In the genomic region with DNA sequence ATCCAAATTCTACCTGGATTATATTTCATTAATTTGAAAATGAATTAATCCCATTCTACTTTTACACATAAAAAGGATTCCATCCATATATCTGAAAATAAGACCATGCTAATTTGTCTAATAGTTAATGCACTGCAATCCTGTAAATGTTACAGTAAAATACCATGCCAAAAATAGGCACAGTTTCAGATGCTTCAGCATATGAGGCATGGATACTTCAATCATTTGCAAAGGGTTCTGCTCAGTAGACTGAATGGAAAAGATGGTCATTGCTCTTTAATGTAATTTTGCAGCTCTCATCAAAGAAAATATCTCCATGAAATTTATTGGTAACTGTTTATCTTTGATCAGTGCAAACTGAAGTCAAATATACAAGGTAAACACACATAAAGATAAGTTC, we compare ENCODE assay signal across 18 cellular contexts.
A peak's percentile ranks its signal among the peaks of the same experiment; 100 is the strongest.
DNase-seq lines count a peak whose midpoint lies in the region; ATAC-seq and TF ChIP-seq lines count a peak whose summit lies in the region.
"Had no signal": no experiment of that assay in that cellular context is flagged by ENCODE, and none has a peak within 500 bp of the region (broad histone marks: within the 10 kb centered on the region; RNA-seq: fewer than 3 reads in every experiment).

No MANE protein-coding gene starts in this region.

- H4K20me1 ChIP-seq in IMR-90 (ENCODE audit: insufficient read depth, low read length) = no peaks in the 10 kb centered on the region
- H4K20me1 ChIP-seq: BLaER1 had no signal

- DNase-seq in EH (ENCODE audit: low read depth) (peak; percentile 65), IMR-90 (no peak), fibroblast of peridontal ligament (ENCODE audit: extremely low read depth) (peak; percentile 45), GM03348 (ENCODE audit: low spot score) (no peak), COR-L47 (lab: John Stamatoyannopoulos, UW) (no peak)
- DNase-seq: Calu3; CD4-positive, alpha-beta memory T cell; DMS 273 treated with DMSO at 0.1 percent for 48 hours; DMS53; DND-41; GDM1; HCEC 1CT had no signal

- no peak overlapping the region; a peak in 1 of 4 replicates for H4K8ac ChIP-seq in IMR-90 (ENCODE audit: low read depth in 2 of 2, low read length in 2 of 2)

- TF ChIP-seq RAD21 in IMR-90 (IDR thresholded peaks at IDR 0.05; ENCODE audit: low read length) = no peak

- peak overlapping the region; percentile 3; the same call in 1 of the 2 replicates for H2BK20ac ChIP-seq in IMR-90 (ENCODE audit: low read depth, low read length)

- no peak overlapping the region for H3K9ac ChIP-seq in IMR-90 (ENCODE audit: low read depth, low read length)
- H3K9ac ChIP-seq: BLaER1, KMS-11 had no signal

- no peak overlapping the region for H3K18ac ChIP-seq in IMR-90 (ENCODE audit: low read depth, low read length)

- BruUV-seq in IMR-90 (replicated peaks; lab: Mats Ljungman, UMichigan) = no TSS peak

- POLR2A ChIA-PET in IMR-90 (lab: Charles Lee; ENCODE audit: unreplicated experiment) = no interaction called here

- H2AK9ac ChIP-seq in IMR-90 (replicated peaks; ENCODE audit: low read depth, low read length, poor library complexity) = no peak overlapping the region

- no peak overlapping the region; the same call in 1 of the 2 replicates for H4K5ac ChIP-seq in IMR-90 (ENCODE audit: low read depth, low read length)

- CTCF ChIA-PET in IMR-90 (lab: Yijun Ruan, JAX) = interaction anchor here (0.8 to 1.0 kb wide), 2 partner anchors 15 to 18 kb away, joined by 3 read pairs; no protein-coding TSS in a partner anchor

- H3K9me3 ChIP-seq in IMR-90 (ENCODE audit: control insufficient read depth, insufficient read depth, low read length) = no peaks in the 10 kb centered on the region

- peak overlapping the region; percentile 7; the same call in 1 of the 2 replicates for H2BK120ac ChIP-seq in IMR-90 (ENCODE audit: low read depth, low read length)

- H3K4me3 ChIP-seq in IMR-90 (ENCODE audit: insufficient read depth, low read depth, low read length) = no peak overlapping the region
- H3K4me3 ChIP-seq: BLaER1, GM23338 had no signal

- H4K91ac ChIP-seq in IMR-90 (ENCODE audit: insufficient read depth, low read depth, low read length) = 0 out of 2 replicates have a peak overlapping the region, but pooled peaks have one; percentile 31

- no peaks in the 10 kb centered on the region for H3K27me3 ChIP-seq in IMR-90 (ENCODE audit: control insufficient read depth, insufficient read depth, low read length)
- H3K27me3 ChIP-seq: BLaER1 had no signal

- ATAC-seq in IMR-90 (ENCODE audit: low read depth) = no peak
- no peak for ATAC-seq in HG03045 (IDR thresholded peaks at IDR 0.05; ENCODE audit: unreplicated experiment)
- no peak for ATAC-seq in GM18517 (IDR thresholded peaks at IDR 0.05; ENCODE audit: unreplicated experiment)
- ATAC-seq: GM23338, HepG2 had no signal

- no peak for TF ChIP-seq CTCF in IMR-90 (conservative IDR thresholded peaks at IDR 0.05; ENCODE audit: low read depth, low read length)

- no peak overlapping the region for H2AK5ac ChIP-seq in IMR-90 (ENCODE audit: low read depth, low read length)

- peaks cover 3% of the 10 kb centered on the region; the same call in 1 of the 2 replicates for H3K9me1 ChIP-seq in IMR-90 (ENCODE audit: insufficient read depth, low read length)

- dilution Hi-C loops in IMR-90 (cut with HindIII; ENCODE audit: low sequenced_read_pairs, unreplicated experiment) = no loop called here

- H3K27ac ChIP-seq in IMR-90 (ENCODE audit: insufficient read depth, low read length) = no peak overlapping the region
- H3K27ac ChIP-seq: BLaER1, KMS-11 had no signal

- H3K14ac ChIP-seq in IMR-90 (replicated peaks; ENCODE audit: low read depth, low read length) = no peak overlapping the region; the same call in 1 of the 2 replicates

- no peak overlapping the region for H2AFZ ChIP-seq in IMR-90 (replicated peaks; ENCODE audit: low read length, poor library complexity)
- H2AFZ ChIP-seq: GM23338 had no signal

- H3K4me1 ChIP-seq in IMR-90 (ENCODE audit: control insufficient read depth, insufficient read depth, low read length) = peaks cover 4% of the 10 kb centered on the region; the same call in 1 of the 2 replicates
- H3K4me1 ChIP-seq: BLaER1 had no signal

- H3K23ac ChIP-seq in IMR-90 (ENCODE audit: low read depth, low read length) = no peak overlapping the region

- no peaks in the 10 kb centered on the region for H3K79me1 ChIP-seq in IMR-90 (ENCODE audit: low read depth in 1 of 2, low read length in 2 of 2)

- in situ Hi-C loops in IMR-90 (cut with MboI; ENCODE audit: low sequenced_read_pairs) = no loop called here

- H3K56ac ChIP-seq in IMR-90 (ENCODE audit: extremely low read depth, insufficient read depth, low read length) = no peak overlapping the region

- H3K36me3 ChIP-seq in IMR-90 (ENCODE audit: control insufficient read depth, insufficient read depth, low read length) = no peaks in the 10 kb centered on the region
- H3K36me3 ChIP-seq: BLaER1 had no signal

- intact Hi-C loops in IMR-90 (cut with micrococcal nuclease) = no loop called here

- no peak for TF ChIP-seq POLR2A in IMR-90 (IDR thresholded peaks at IDR 0.05; ENCODE audit: low read depth, low read length)

- H2BK15ac ChIP-seq in IMR-90 (ENCODE audit: low read depth, low read length) = no peak overlapping the region

- H2BK5ac ChIP-seq in IMR-90 (ENCODE audit: low read depth, low read length, poor library complexity, severe bottlenecking) = peak overlapping the region; percentile 18

- H3K4ac ChIP-seq in IMR-90 (ENCODE audit: low read depth, low read length) = no peak overlapping the region

- no peak overlapping the region; the same call in 1 of the 2 replicates for H3K4me2 ChIP-seq in IMR-90 (ENCODE audit: low read depth, low read length)
- H3K4me2 ChIP-seq: BLaER1, GM23338, KMS-11 had no signal

TF ChIP-seq in IMR-90, 13 proteins besides CTCF, POLR2A, EP300 and RAD21:
- TF ChIP-seq CEBPB (IDR thresholded peaks at IDR 0.05; ENCODE audit: low read depth, low read length) (no peak), RCOR1 (IDR thresholded peaks at IDR 0.05; ENCODE audit: insufficient replicate concordance, low read length) (no peak), MXI1 (IDR thresholded peaks at IDR 0.05; ENCODE audit: borderline replicate concordance, low read depth, low read length) (no peak), BHLHE40 (IDR thresholded peaks at IDR 0.05; ENCODE audit: low read depth, low read length) (no peak), NFE2L2 (IDR thresholded peaks at IDR 0.05; ENCODE audit: low read depth, low read length) (no peak), MAFK (IDR thresholded peaks at IDR 0.05; ENCODE audit: low read depth, low read length) (no peak), RFX5 (IDR thresholded peaks at IDR 0.05; ENCODE audit: low read depth, low read length) (no peak), SMC3 (IDR thresholded peaks at IDR 0.05; ENCODE audit: low read depth, low read length) (no peak), CHD1 (IDR thresholded peaks at IDR 0.05; ENCODE audit: low read depth, low read length) (no peak), ELK1 (IDR thresholded peaks at IDR 0.05; ENCODE audit: borderline replicate concordance, low read depth, low read length) (no peak), USF2 (IDR thresholded peaks at IDR 0.05; ENCODE audit: low read depth, low read length) (no peak)

Comparison
In these comparisons a context has a peak if more than half of its experiments do, and no peak if none do; other contexts are left out.
1. DNase-seq: peak in EH (single experiment) and fibroblast of peridontal ligament (single experiment); none in IMR-90 (single experiment), GM03348 (single experiment) and COR-L47 (single experiment).